8 cellular contexts compared by ENCODE assay signal in genomic region chr4:185734214-185734613, GRCh38.
A peak's percentile ranks its signal among the peaks of the same experiment; 100 is the strongest.
DNase-seq lines count a peak whose midpoint lies in the region; ATAC-seq and TF ChIP-seq lines count a peak whose summit lies in the region.

No MANE protein-coding gene starts in this region.

- H3K9me3 ChIP-seq in ascending aorta = no peaks in the 10 kb centered on the region

- DNase-seq in ascending aorta (ENCODE audit: low spot score in 2 of 2) (no peak), NCI-H2107 treated with DMSO at 0.1 percent for 48 hours (lab: John Stamatoyannopoulos, UW; ENCODE audit: unreplicated experiment) (no peak), DMS79 treated with DMSO at 0.1 percent for 48 hours (lab: John Stamatoyannopoulos, UW) (no peak), T-helper 2 cell (no peak), NCI-H526 treated with DMSO at 0.1 percent for 48 hours (lab: John Stamatoyannopoulos, UW) (no peak)

- peak; percentile 63 for ATAC-seq in GM18498 (IDR thresholded peaks at IDR 0.05; ENCODE audit: unreplicated experiment)
- peak; percentile 70 for ATAC-seq in GM21423 (IDR thresholded peaks at IDR 0.05; ENCODE audit: unreplicated experiment)
- ATAC-seq in HG03354 (IDR thresholded peaks at IDR 0.05; ENCODE audit: poor library complexity, severe bottlenecking, unreplicated experiment) = peak; percentile 71

- no peaks in the 10 kb centered on the region for H3K36me3 ChIP-seq in ascending aorta

- H3K4me1 ChIP-seq in ascending aorta = peaks cover 13 to 67% of the 10 kb centered on the region in 2 donors

- H3K4me3 ChIP-seq in ascending aorta = no peak overlapping the region

- H3K27ac ChIP-seq in ascending aorta = peak overlapping the region; percentile 50 to 87

- H3K27me3 ChIP-seq in ascending aorta = no peaks in the 10 kb centered on the region

- intact Hi-C loops in ascending aorta (cut with DNase I) = no loop called here

- no peak for TF ChIP-seq CTCF in ascending aorta (IDR thresholded peaks at IDR 0.05)
